In genomic region chr1:28887835-28888682, GRCh38 we compare ENCODE assay signal across 8 cellular contexts. TPM values are rescaled to one million over a fixed set of nuclear protein-coding genes. Genes with fewer than 3 reads are reported as not detected.
DNase-seq lines count a peak whose midpoint lies in the region; ATAC-seq and TF ChIP-seq lines count a peak whose summit lies in the region.

No MANE protein-coding gene starts in this region.

- H3K27me3 ChIP-seq in KMS-11 (ENCODE audit: insufficient read depth, low read depth) (no peaks in the 10 kb centered on the region), breast epithelium (no peaks in the 10 kb centered on the region), liver (ENCODE audit: control insufficient read depth in 4 of 4, insufficient read depth in 4 of 4, low read length in 3 of 4) (no peaks in the 10 kb centered on the region), upper lobe of left lung (no peaks in the 10 kb centered on the region)

- H3K4me1 ChIP-seq in KMS-11 (ENCODE audit: low read depth, poor library complexity, severe bottlenecking) (peaks cover 63% of the 10 kb centered on the region), breast epithelium (no peaks in the 10 kb centered on the region), liver (ENCODE audit: control insufficient read depth in 4 of 4, insufficient read depth in 4 of 4, low read length in 3 of 4) (peaks cover 6 to 23% (median 13%) of the 10 kb centered on the region in 4 donors), upper lobe of left lung (peaks cover 30 to 50% (median 34%) of the 10 kb centered on the region in 4 donors)

- TF ChIP-seq POLR2A in breast epithelium (IDR thresholded peaks at IDR 0.05) (no peak), upper lobe of left lung (IDR thresholded peaks at IDR 0.05) (peak in 1 of 4 donors; percentile 17)

- 32% methylated on average over 24 of the region's 24 CpGs for WGBS in liver
- WGBS in upper lobe of left lung, 2 donors: 35 to 37% methylated on average over 18 to 24 of the region's 24 CpGs

- DNase-seq in CD14-positive monocyte (ENCODE audit: low spot score) (no peak), breast epithelium (ENCODE audit: low spot score in 2 of 2) (peak in 1 of 2 donors; percentile 19), upper lobe of left lung (peak; percentile 73 to 82), globus pallidus (ENCODE audit: low spot score) (no peak), SHP77 (lab: John Stamatoyannopoulos, UW) (no peak)

- peaks cover 22% of the 10 kb centered on the region; the same call in 1 of the 2 replicates for H3K79me2 ChIP-seq in KMS-11 (ENCODE audit: insufficient read depth, low read depth)

- intact Hi-C loops in CD14-positive monocyte (cut with micrococcal nuclease) (loop anchor here in 1 of 2 donors (5.0 to 10.0 kb wide), 2 partner anchors 243 to 294 kb away; partner anchors contain the start of genes RNU11, SRSF4 and TAF12), breast epithelium (cut with DNase I; ENCODE audit: low total_unique reads) (loop anchor here (2.0 to 10.0 kb wide), 2 partner anchors 147 to 293 kb away; partner anchors contain the start of gene SRSF4)

- peak overlapping the region; percentile 69; the same call in 1 of the 2 replicates for H2AFZ ChIP-seq in KMS-11 (ENCODE audit: low read depth)

- H3K4me1 Mint-ChIP-seq in CD14-positive monocyte: peaks cover 56% of the 10 kb centered on the region

- no peaks in the 10 kb centered on the region for H4K20me1 ChIP-seq in KMS-11 (ENCODE audit: insufficient read depth)

- no peaks in the 10 kb centered on the region for H3K9me3 Mint-ChIP-seq in CD14-positive monocyte

- no peaks in the 10 kb centered on the region for H3K9me3 ChIP-seq in breast epithelium
- H3K9me3 ChIP-seq in liver (ENCODE audit: control insufficient read depth in 4 of 4, low read length in 3 of 4): no peaks in the 10 kb centered on the region
- no peaks in the 10 kb centered on the region for H3K9me3 ChIP-seq in upper lobe of left lung

- 0 out of 2 replicates have a peak overlapping the region, but pooled peaks have one; percentile 95 for H3K27ac ChIP-seq in KMS-11
- peak overlapping the region; percentile 70 to 86 for H3K27ac ChIP-seq in breast epithelium
- peak overlapping the region; percentile 91 to 97 for H3K27ac ChIP-seq in liver (ENCODE audit: low read depth in 1 of 2, low read length in 2 of 2)
- peak overlapping the region; percentile 76 to 93 (median 86) for H3K27ac ChIP-seq in upper lobe of left lung

- H3K27ac Mint-ChIP-seq in CD14-positive monocyte: peak overlapping the region in 6 of 7 donors; percentile 15 to 98 (median 74)

- TF ChIP-seq CTCF in CD14-positive monocyte (IDR thresholded peaks at IDR 0.05) (no peak), KMS-11 (conservative IDR thresholded peaks at IDR 0.05; ENCODE audit: low read depth, low read length) (no peak), breast epithelium (IDR thresholded peaks at IDR 0.05) (no peak), liver (IDR thresholded peaks at IDR 0.05; ENCODE audit: low read depth, low read length, missing input control) (no peak), upper lobe of left lung (IDR thresholded peaks at IDR 0.05) (no peak)

- H3K9ac ChIP-seq in KMS-11: peak overlapping the region; percentile 92
- H3K9ac ChIP-seq in liver (ENCODE audit: low read depth in 1 of 2, low read length in 2 of 2): peak overlapping the region; percentile 48 to 59

- peaks cover 3 to 13% of the 10 kb centered on the region in 2 donors for H3K36me3 Mint-ChIP-seq in CD14-positive monocyte

- peak overlapping the region; percentile 89 to 98 for H3K4me3 Mint-ChIP-seq in CD14-positive monocyte

- H3K4me3 ChIP-seq in KMS-11 (IDR thresholded peaks at IDR 0.05; ENCODE audit: insufficient read depth, low read depth, low read length) (peak overlapping the region; percentile 75), breast epithelium (peak overlapping the region; percentile 60 to 84 (median 82)), liver (ENCODE audit: low read depth in 1 of 3, low read length in 3 of 3) (peak overlapping the region; percentile 69 to 92 (median 82)), upper lobe of left lung (peak overlapping the region; percentile 68 to 97 (median 86))

- peak in 1 of 2 donors; percentile 19 for TF ChIP-seq RAD21 in liver (IDR thresholded peaks at IDR 0.05)

- H3K4me2 ChIP-seq in KMS-11: peak overlapping the region; percentile 85

- peaks cover 0 to 1% (median 0%) of the 10 kb centered on the region in 3 donors for H3K27me3 Mint-ChIP-seq in CD14-positive monocyte (ENCODE audit: low read depth in 3 of 3)

- H3K36me3 ChIP-seq in KMS-11 (ENCODE audit: insufficient read depth): no peaks in the 10 kb centered on the region
- H3K36me3 ChIP-seq in breast epithelium: no peaks in the 10 kb centered on the region
- H3K36me3 ChIP-seq in liver (ENCODE audit: control insufficient read depth in 4 of 4, insufficient read depth in 3 of 4, low read depth in 1 of 4, low read length in 3 of 4): no peaks in the 10 kb centered on the region
- no peaks in the 10 kb centered on the region for H3K36me3 ChIP-seq in upper lobe of left lung

- no peak for TF ChIP-seq EP300 in upper lobe of left lung (IDR thresholded peaks at IDR 0.05)

- ATAC-seq in upper lobe of left lung (ENCODE audit: low FRiP score in 2 of 2): peak in 1 of 2 donors; percentile 15
- ATAC-seq in HG03025 (IDR thresholded peaks at IDR 0.05; ENCODE audit: low FRiP score, unreplicated experiment): no peak

TF ChIP-seq in liver, 16 proteins besides CTCF, POLR2A, EP300 and RAD21:
- TF ChIP-seq GABPA (IDR thresholded peaks at IDR 0.05 in 1 of 2, conservative IDR thresholded peaks at IDR 0.05 in 1 of 2) (no peak), REST (IDR thresholded peaks at IDR 0.05) (peak; percentile 55), RXRA (IDR thresholded peaks at IDR 0.05) (peak in 1 of 2 donors; percentile 43)
TF ChIP-seq in liver: peak in this region for 2.

RNA-seq across cellular contexts. Expression of gene EPB41, which starts 26.3 kb away (rescaled TPM):
- polyA plus RNA-seq in CD14-positive monocyte (10 to 100 TPM; 11.3 to 18.9 TPM), liver (10 to 100 TPM; 10.7 to 15.1 TPM)
- total RNA-seq in breast epithelium (10 to 100 TPM; 36.2 to 67.2 (median 51.8) TPM), liver (100 to 1,000 TPM in 1 of 2 donors, 10 to 100 TPM in 1; 61.1 to 189 TPM), upper lobe of left lung (100 to 1,000 TPM in 1 of 6 donors, 10 to 100 TPM in 5; 43.5 to 109 (median 51.9) TPM)

Comparison
In these comparisons a context has a peak if more than half of its experiments do, and no peak if none do; other contexts are left out.
1. DNase-seq: peak in upper lobe of left lung (2 of 2); none in CD14-positive monocyte (single experiment), globus pallidus (single experiment) and SHP77 (0 of 2).
2. Peak in every context shown above with its lines, with median percentiles within 50 percentile points of each other: H3K27ac ChIP-seq and H3K4me3 ChIP-seq.